ENCODE assay signal across 18 cellular contexts in the genomic region with DNA sequence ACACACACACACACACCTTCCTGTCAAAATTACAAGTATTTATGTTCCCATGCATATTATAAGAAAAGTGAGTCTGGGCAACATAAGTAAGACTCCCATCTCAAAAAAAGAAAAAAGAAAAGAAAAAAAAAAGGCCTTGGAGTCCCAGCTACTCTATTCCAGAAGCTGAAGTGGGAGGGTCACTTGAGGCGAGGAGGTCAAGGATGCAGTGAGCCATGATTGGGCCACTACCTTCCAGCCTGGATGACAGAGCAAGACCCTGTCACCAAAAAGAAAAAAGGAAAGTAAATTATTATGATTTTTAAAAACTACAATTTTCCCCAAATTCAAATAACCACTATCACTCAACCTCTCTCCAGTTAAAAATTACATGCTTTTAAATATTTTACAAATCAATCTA.
DNase-seq lines count a peak whose midpoint lies in the region; ATAC-seq and TF ChIP-seq lines count a peak whose summit lies in the region.
"Had no signal": no experiment of that assay in that cellular context is flagged by ENCODE, and none has a peak within 500 bp of the region (broad histone marks: within the 10 kb centered on the region; RNA-seq: fewer than 3 reads in every experiment).

No MANE protein-coding gene starts in this region.

- no peaks in the 10 kb centered on the region for H3K27me3 ChIP-seq in SU-DHL-6 (ENCODE audit: low read length)
- H3K27me3 ChIP-seq in fibroblast of lung (ENCODE audit: control insufficient read depth, insufficient read depth, low read length), result no peaks in the 10 kb centered on the region
- H3K27me3 ChIP-seq in smooth muscle cell (ENCODE audit: low read depth), result no peaks in the 10 kb centered on the region
- no peaks in the 10 kb centered on the region for H3K27me3 ChIP-seq in sigmoid colon
- no peaks in the 10 kb centered on the region for H3K27me3 ChIP-seq in stomach
- H3K27me3 ChIP-seq: BE2C had no signal

- H3K9me3 ChIP-seq in SU-DHL-6 (ENCODE audit: insufficient read depth, low read length) (no peaks in the 10 kb centered on the region), fibroblast of lung (ENCODE audit: control insufficient read depth, insufficient read depth, low read depth, low read length) (no peaks in the 10 kb centered on the region), smooth muscle cell (replicated peaks; ENCODE audit: low read depth) (no peaks in the 10 kb centered on the region), sigmoid colon (no peaks in the 10 kb centered on the region), stomach (no peaks in the 10 kb centered on the region)
- H3K9me3 ChIP-seq: BE2C, HAP-1 had no signal

- peak overlapping the region; percentile 3 for H3K4me2 ChIP-seq in SU-DHL-6 (ENCODE audit: low read depth, low read length, poor library complexity, severe bottlenecking)
- peak overlapping the region; percentile 5 for H3K4me2 ChIP-seq in fibroblast of lung (ENCODE audit: extremely low read depth, insufficient read depth, low read length)
- H3K4me2 ChIP-seq in smooth muscle cell, result peak overlapping the region; percentile 33

- 96% methylated on average over 1 of the region's 1 CpG for WGBS in smooth muscle cell (ENCODE audit: low lambda C conversion rate)
- 96 to 100% methylated on average over 1 of the region's 1 CpG for whole genome bisulfite sequencing in sigmoid colon, 2 donors
- WGBS in stomach, 5 donors, result 92 to 97% (median 96%) methylated on average over 1 of the region's 1 CpG

- H4K20me1 ChIP-seq in SU-DHL-6 (ENCODE audit: low read depth, low read length) (no peaks in the 10 kb centered on the region), fibroblast of lung (ENCODE audit: control insufficient read depth, extremely low read depth, insufficient read depth, low read length) (no peaks in the 10 kb centered on the region), smooth muscle cell (ENCODE audit: low read depth) (peaks cover 88% of the 10 kb centered on the region)

- H3K79me2 ChIP-seq in SU-DHL-6 (ENCODE audit: insufficient read depth, low read length) (peaks cover 95% of the 10 kb centered on the region), fibroblast of lung (ENCODE audit: control insufficient read depth, insufficient read depth, low read length) (peaks cover 34% of the 10 kb centered on the region), smooth muscle cell (ENCODE audit: low read depth) (peaks cover 96% of the 10 kb centered on the region)

- no peak for TF ChIP-seq EP300 in sigmoid colon (IDR thresholded peaks at IDR 0.05)
- no peak for TF ChIP-seq EP300 in stomach (IDR thresholded peaks at IDR 0.05)

- no peak for TF ChIP-seq POLR2A in sigmoid colon (IDR thresholded peaks at IDR 0.05)
- TF ChIP-seq POLR2A in stomach (IDR thresholded peaks at IDR 0.05), result no peak

- H3K4me3 ChIP-seq in SU-DHL-6 (ENCODE audit: insufficient read depth, low read length, poor library complexity, severe bottlenecking), result no peak overlapping the region
- H3K4me3 ChIP-seq in fibroblast of lung (replicated peaks in 1 of 4; ENCODE audit: control extremely low read depth in 1 of 4, insufficient read depth in 1 of 4, low read depth in 3 of 4, low read length in 4 of 4), result no peak overlapping the region
- no peak overlapping the region for H3K4me3 ChIP-seq in smooth muscle cell
- H3K4me3 ChIP-seq in sigmoid colon, result no peak overlapping the region
- H3K4me3 ChIP-seq in stomach, result no peak overlapping the region
- H3K4me3 ChIP-seq: GM23248, HAP-1 had no signal

- ATAC-seq in GM19463 (IDR thresholded peaks at IDR 0.05; ENCODE audit: unreplicated experiment), result no peak

- H3K9ac ChIP-seq in SU-DHL-6 (ENCODE audit: low read length), result no peak overlapping the region
- H3K9ac ChIP-seq in fibroblast of lung (ENCODE audit: insufficient read depth, low read length), result no peak overlapping the region
- H3K9ac ChIP-seq in smooth muscle cell (ENCODE audit: low read depth), result no peak overlapping the region
- H3K9ac ChIP-seq: GM23248 had no signal

- H3K27ac ChIP-seq in SU-DHL-6 (ENCODE audit: low read depth, low read length) (no peak overlapping the region), fibroblast of lung (ENCODE audit: insufficient read depth, low read length) (no peak overlapping the region), smooth muscle cell (ENCODE audit: low read depth) (no peak overlapping the region), sigmoid colon (no peak overlapping the region), stomach (no peak overlapping the region)
- H3K27ac ChIP-seq: GM23248 had no signal

- DNase-seq in EH (ENCODE audit: low read depth) (peak; percentile 25), fibroblast of lung (ENCODE audit: low read depth in 2 of 2) (no peak), smooth muscle cell (lab: John Stamatoyannopoulos, UW; ENCODE audit: unreplicated experiment) (no peak), sigmoid colon (no peak), stomach (no peak)
- DNase-seq: ACHN; BE2C; C1 segment of cervical spinal cord; CD4-positive, CD25-positive, alpha-beta regulatory T cell; CD8-positive, alpha-beta memory T cell; COR-L47; DMS 273 treated with DMSO at 0.1 percent for 48 hours; DMS53; DND-41; GM23248 had no signal

- no peak for TF ChIP-seq CTCF in SU-DHL-6 (IDR thresholded peaks at IDR 0.05; ENCODE audit: insufficient read depth, low read length, poor library complexity, severe bottlenecking)
- no peak for TF ChIP-seq CTCF in fibroblast of lung (conservative IDR thresholded peaks at IDR 0.05 in 1 of 2, IDR thresholded peaks at IDR 0.05 in 1 of 2; ENCODE audit: low read depth in 1 of 2, low read length in 2 of 2)
- no peak for TF ChIP-seq CTCF in smooth muscle cell (IDR thresholded peaks at IDR 0.05; ENCODE audit: borderline replicate concordance, insufficient read depth, poor library complexity, severe bottlenecking)
- TF ChIP-seq CTCF in sigmoid colon (IDR thresholded peaks at IDR 0.05), result no peak
- no peak for TF ChIP-seq CTCF in stomach (IDR thresholded peaks at IDR 0.05)

- H3K4me1 ChIP-seq in fibroblast of lung (ENCODE audit: control insufficient read depth, extremely low read depth, insufficient read depth, low read length), result no peaks in the 10 kb centered on the region
- no peaks in the 10 kb centered on the region for H3K4me1 ChIP-seq in smooth muscle cell (ENCODE audit: low read depth)
- H3K4me1 ChIP-seq in sigmoid colon, result peaks cover 0 to 24% (median 14%) of the 10 kb centered on the region in 4 donors
- peaks cover 0 to 25% (median 12%) of the 10 kb centered on the region in 4 donors for H3K4me1 ChIP-seq in stomach
- H3K4me1 ChIP-seq: HAP-1 had no signal

- no peaks in the 10 kb centered on the region for H3K9me2 ChIP-seq in SU-DHL-6 (replicated peaks; ENCODE audit: insufficient read depth, low read length)

- H3K36me3 ChIP-seq in SU-DHL-6 (ENCODE audit: low read length) (no peaks in the 10 kb centered on the region), fibroblast of lung (ENCODE audit: control insufficient read depth, insufficient read depth, low read length) (no peaks in the 10 kb centered on the region), smooth muscle cell (ENCODE audit: low read depth) (no peaks in the 10 kb centered on the region), sigmoid colon (no peaks in the 10 kb centered on the region), stomach (no peaks in the 10 kb centered on the region)
- H3K36me3 ChIP-seq: BE2C, HAP-1 had no signal

- peaks cover 7% of the 10 kb centered on the region for H3F3A ChIP-seq in SU-DHL-6 (ENCODE audit: insufficient read depth)
- no peaks in the 10 kb centered on the region for H3F3A ChIP-seq in smooth muscle cell (ENCODE audit: low read depth)

- intact Hi-C loops in sigmoid colon (cut with DNase I) (no loop called here), stomach (cut with DNase I; ENCODE audit: low total_unique reads) (no loop called here)

- H2AFZ ChIP-seq in SU-DHL-6 (ENCODE audit: low read depth, low read length, severe bottlenecking), result no peak overlapping the region
- no peak overlapping the region for H2AFZ ChIP-seq in fibroblast of lung (ENCODE audit: low read length)
- H2AFZ ChIP-seq in smooth muscle cell (ENCODE audit: low read depth), result no peak overlapping the region
- H2AFZ ChIP-seq: GM23248 had no signal
